8 cellular contexts compared by ENCODE assay signal in genomic region chr1:17010601-17011438, GRCh38. TPM values are rescaled to one million over a fixed set of nuclear protein-coding genes. Genes with fewer than 3 reads are reported as not detected.
DNase-seq lines count a peak whose midpoint lies in the region; ATAC-seq and TF ChIP-seq lines count a peak whose summit lies in the region.

No MANE protein-coding gene starts in this region.

- H3K27me3 Mint-ChIP-seq in activated T-helper 17 cell treated with anti-CD3 and anti-CD28 coated beads, Interleukin-2, amount 50 U/mL, for 72 hours: no peaks in the 10 kb centered on the region
- peaks cover 10% of the 10 kb centered on the region for H3K27me3 Mint-ChIP-seq in glutamatergic neuron (ENCODE audit: unreplicated experiment)

- ATAC-seq in activated T-helper 17 cell treated with anti-CD3 and anti-CD28 coated beads, Interleukin-2, amount 50 U/mL, for 72 hours (replicated peaks): peak; percentile 1

- peaks cover 9% of the 10 kb centered on the region for H3K79me1 ChIP-seq in trophoblast cell (ENCODE audit: low read length)

- H3K18ac ChIP-seq in trophoblast cell (ENCODE audit: low read length): peak overlapping the region; percentile 91

- no peaks in the 10 kb centered on the region for H3F3A ChIP-seq in Loucy (ENCODE audit: low read depth)

- H3K4me1 ChIP-seq in Loucy (ENCODE audit: insufficient read depth, low read length, poor library complexity, severe bottlenecking): peaks cover 26% of the 10 kb centered on the region
- peaks cover 17 to 24% of the 10 kb centered on the region in 2 experiments for H3K4me1 ChIP-seq in trophoblast cell (ENCODE audit: control insufficient read depth in 1 of 2, insufficient read depth in 2 of 2, low read length in 2 of 2)

- H3K4me2 ChIP-seq in Loucy (ENCODE audit: low read depth, low read length, poor library complexity, severe bottlenecking) (peak overlapping the region; percentile 91), trophoblast cell (ENCODE audit: low read length) (peak overlapping the region; percentile 94)

- peak overlapping the region; percentile 79 for H2AFZ ChIP-seq in Loucy (ENCODE audit: low read length)
- peak overlapping the region; percentile 58 for H2AFZ ChIP-seq in trophoblast cell (ENCODE audit: insufficient read depth, low read length, poor library complexity)

- H3K4me3 Mint-ChIP-seq in activated T-helper 17 cell treated with anti-CD3 and anti-CD28 coated beads, Interleukin-2, amount 50 U/mL, for 72 hours: peak overlapping the region; percentile 84
- H3K4me3 Mint-ChIP-seq in glutamatergic neuron (ENCODE audit: unreplicated experiment): peak overlapping the region; percentile 84

- H3K27ac Mint-ChIP-seq in activated T-helper 17 cell treated with anti-CD3 and anti-CD28 coated beads, Interleukin-2, amount 50 U/mL, for 72 hours: peak overlapping the region; percentile 46
- H3K27ac Mint-ChIP-seq in glutamatergic neuron (ENCODE audit: unreplicated experiment): no peak overlapping the region

- H2AK5ac ChIP-seq in trophoblast cell (ENCODE audit: low read length): peak overlapping the region; percentile 9

- no peaks in the 10 kb centered on the region for H3K9me3 ChIP-seq in Loucy (ENCODE audit: insufficient read depth, low read depth, low read length)
- no peaks in the 10 kb centered on the region for H3K9me3 ChIP-seq in trophoblast cell (ENCODE audit: insufficient read depth, low read depth, low read length)

- H2BK12ac ChIP-seq in trophoblast cell (ENCODE audit: low read length): peak overlapping the region; percentile 10

- H4K12ac ChIP-seq in trophoblast cell (ENCODE audit: low read depth, low read length): peak overlapping the region; percentile 38

- no peak overlapping the region for H3K23ac ChIP-seq in trophoblast cell (ENCODE audit: low read length)

- peak; percentile 58 for DNase-seq in activated CD8-positive, alpha-beta memory T cell treated with anti-CD3 and anti-CD28 coated beads for 24 hours
- DNase-seq in activated CD8-positive, alpha-beta memory T cell treated with anti-CD3 and anti-CD28 coated beads, Interleukin-2, amount 50 U/mL, for 4 hours: no peak
- DNase-seq in glutamatergic neuron (no peak), trophoblast cell (no peak), NCI-H510A (lab: John Stamatoyannopoulos, UW) (no peak), SIG-M5 (lab: John Stamatoyannopoulos, UW) (no peak)

- H3K9ac ChIP-seq in Loucy (ENCODE audit: low read depth, low read length, poor library complexity, severe bottlenecking) (peak overlapping the region; percentile 78), trophoblast cell (ENCODE audit: low read length) (peak overlapping the region; percentile 75)

- H3K9me3 Mint-ChIP-seq in activated T-helper 17 cell treated with anti-CD3 and anti-CD28 coated beads, Interleukin-2, amount 50 U/mL, for 72 hours: no peaks in the 10 kb centered on the region
- no peaks in the 10 kb centered on the region for H3K9me3 Mint-ChIP-seq in glutamatergic neuron (ENCODE audit: unreplicated experiment)

- H3K36me3 ChIP-seq in Loucy (ENCODE audit: insufficient read depth, low read length): no peaks in the 10 kb centered on the region
- no peaks in the 10 kb centered on the region for H3K36me3 ChIP-seq in trophoblast cell (ENCODE audit: control insufficient read depth in 1 of 2, insufficient read depth in 2 of 2, low read length in 2 of 2)

- peak overlapping the region; percentile 33 for H2BK5ac ChIP-seq in trophoblast cell (ENCODE audit: low read depth, low read length, poor library complexity)

- H3K27ac ChIP-seq in trophoblast cell (ENCODE audit: low read depth, low read length): no peak overlapping the region

- no peaks in the 10 kb centered on the region for H3K27me3 ChIP-seq in Loucy (ENCODE audit: insufficient read depth, low read length, poor library complexity, severe bottlenecking)
- no peaks in the 10 kb centered on the region for H3K27me3 ChIP-seq in trophoblast cell (ENCODE audit: insufficient read depth, low read length)

- peak overlapping the region; percentile 76 for H3K14ac ChIP-seq in trophoblast cell (ENCODE audit: low read length)

- H3K9me2 ChIP-seq in Loucy (replicated peaks; ENCODE audit: low read depth, low read length): no peaks in the 10 kb centered on the region

- H3K36me3 Mint-ChIP-seq in activated T-helper 17 cell treated with anti-CD3 and anti-CD28 coated beads, Interleukin-2, amount 50 U/mL, for 72 hours (ENCODE audit: low read depth): no peaks in the 10 kb centered on the region
- H3K36me3 Mint-ChIP-seq in glutamatergic neuron (ENCODE audit: unreplicated experiment): no peaks in the 10 kb centered on the region

- peak overlapping the region; percentile 63 for H4K8ac ChIP-seq in trophoblast cell (ENCODE audit: low read depth, low read length)

- peak overlapping the region; percentile 64 for H4K91ac ChIP-seq in trophoblast cell (ENCODE audit: low read depth, low read length)

- H3K79me2 ChIP-seq in Loucy (ENCODE audit: insufficient read depth, low read length): peaks cover 38% of the 10 kb centered on the region
- H3K79me2 ChIP-seq in trophoblast cell (ENCODE audit: control insufficient read depth, insufficient read depth, low read length, poor library complexity): no peaks in the 10 kb centered on the region

- peak overlapping the region; percentile 80 for H3K4me3 ChIP-seq in Loucy (ENCODE audit: low read length, poor library complexity, severe bottlenecking)
- peak overlapping the region; percentile 87 for H3K4me3 ChIP-seq in trophoblast cell (ENCODE audit: low read depth, low read length)

- H3K4me1 Mint-ChIP-seq in activated T-helper 17 cell treated with anti-CD3 and anti-CD28 coated beads, Interleukin-2, amount 50 U/mL, for 72 hours: peaks cover 5% of the 10 kb centered on the region
- H3K4me1 Mint-ChIP-seq in glutamatergic neuron (ENCODE audit: low read depth, unreplicated experiment): peaks cover 5% of the 10 kb centered on the region

- peaks cover 17% of the 10 kb centered on the region for H4K20me1 ChIP-seq in Loucy (ENCODE audit: insufficient read depth, low read length, poor library complexity, severe bottlenecking)

- WGBS in trophoblast cell (ENCODE audit: extremely low coverage, insufficient coverage, insufficient read length): no CpG with 5 or more reads among the region's 27 CpGs

- peak overlapping the region; percentile 49 for H3K4ac ChIP-seq in trophoblast cell (ENCODE audit: low read depth, low read length)

- 0 out of 2 replicates have a peak, but pooled peaks have one; percentile 8 for TF ChIP-seq CTCF in Loucy (conservative IDR thresholded peaks at IDR 0.05; ENCODE audit: low read length)
- no peak for TF ChIP-seq CTCF in glutamatergic neuron (IDR thresholded peaks at IDR 0.05; ENCODE audit: partially characterized antibody, unreplicated experiment)

- H2BK120ac ChIP-seq in trophoblast cell (ENCODE audit: insufficient read depth, low read length, poor library complexity): no peak overlapping the region

RNA-seq across cellular contexts. Expression of gene ATP13A2, which starts 0.9 kb away (rescaled TPM):
- 10 to 100 TPM; 24.2 to 51.7 TPM for total RNA-seq in activated T-helper 17 cell treated with anti-CD3 and anti-CD28 coated beads, Interleukin-2, amount 50 U/mL, for 72 hours
- 65.0 TPM for total RNA-seq in glutamatergic neuron (ENCODE audit: unreplicated experiment)
- polyA plus RNA-seq in trophoblast cell (2013): 47.8 and 48.3 TPM in 2 replicates

RNA-seq across cellular contexts. Expression of gene MFAP2, which starts 30.4 kb away (rescaled TPM):
- total RNA-seq in activated T-helper 17 cell treated with anti-CD3 and anti-CD28 coated beads, Interleukin-2, amount 50 U/mL, for 72 hours: not detected
- total RNA-seq in glutamatergic neuron (ENCODE audit: unreplicated experiment): 2.1 TPM
- polyA plus RNA-seq in trophoblast cell (2013): 174 and 178 TPM in 2 replicates

RNA-seq across cellular contexts. Expression of gene SDHB, which starts 43.0 kb away (rescaled TPM):
- 100 to 1,000 TPM in 1 of 2 donors, 10 to 100 TPM in 1; 82.9 to 137 TPM for total RNA-seq in activated T-helper 17 cell treated with anti-CD3 and anti-CD28 coated beads, Interleukin-2, amount 50 U/mL, for 72 hours
- 58.9 TPM for total RNA-seq in glutamatergic neuron (ENCODE audit: unreplicated experiment)
- 101 and 104 TPM in 2 replicates for polyA plus RNA-seq in trophoblast cell (2013)
